ENCODE assay signal across 13 cellular contexts in genomic region chr22:35426801-35427140, GRCh38. TPM values are rescaled to one million over a fixed set of nuclear protein-coding genes. Genes with fewer than 3 reads are reported as not detected.
A peak's percentile ranks its signal among the peaks of the same experiment; 100 is the strongest.
DNase-seq lines count a peak whose midpoint lies in the region; ATAC-seq and TF ChIP-seq lines count a peak whose summit lies in the region.
"Had no signal": no experiment of that assay in that cellular context is flagged by ENCODE, and none has a peak within 500 bp of the region (broad histone marks: within the 10 kb centered on the region; RNA-seq: fewer than 3 reads in every experiment).

No MANE protein-coding gene starts in this region.

- POLR2A ChIA-PET in CD4-positive, alpha-beta T cell (lab: Charles Lee): no interaction called here

- no peak overlapping the region for H3K4me3 ChIP-seq in NT2/D1 (ENCODE audit: insufficient read length, low read depth)

- H3K4me1 ChIP-seq in NT2/D1 (ENCODE audit: insufficient read depth, insufficient read length): peaks cover 16% of the 10 kb centered on the region
- H3K4me1 ChIP-seq: BE2C had no signal

- no peaks in the 10 kb centered on the region for H3K27me3 ChIP-seq in NT2/D1 (ENCODE audit: insufficient read depth, insufficient read length)
- H3K27me3 ChIP-seq in CD4-positive, alpha-beta T cell (ENCODE audit: control insufficient read depth, insufficient read depth, low read length): no peaks in the 10 kb centered on the region
- H3K27me3 ChIP-seq: BE2C had no signal

- CTCF ChIA-PET in CD4-positive, alpha-beta T cell (lab: Charles Lee): no interaction called here

- TF ChIP-seq CTCF in endothelial cell (IDR thresholded peaks at IDR 0.05; ENCODE audit: unreplicated experiment): no peak
- TF ChIP-seq CTCF in CD4-positive, alpha-beta T cell (IDR thresholded peaks at IDR 0.05): no peak

- no peak overlapping the region for H3K4me3 Mint-ChIP-seq in activated naive CD4-positive, alpha-beta T cell treated with anti-CD3 and anti-CD28 coated beads, Interleukin-2, amount 50 U/mL, for 24 hours
- no peak overlapping the region for H3K4me3 Mint-ChIP-seq in endothelial cell (ENCODE audit: unreplicated experiment)
- no peak overlapping the region for H3K4me3 Mint-ChIP-seq in stimulated activated effector memory CD8-positive, alpha-beta T cell treated with anti-CD3 and anti-CD28 coated beads, Interleukin-12 subunit alpha, Interleukin-12 subunit beta, amount 100 ng/mL, for 72 hours
- H3K4me3 Mint-ChIP-seq in CD4-positive, alpha-beta T cell: no peak overlapping the region
- H3K4me3 Mint-ChIP-seq: activated naive CD8-positive, alpha-beta T cell had no signal

- peaks cover 4% of the 10 kb centered on the region; the same call in 1 of the 2 replicates for H3K9me3 ChIP-seq in NT2/D1 (ENCODE audit: insufficient read depth, low read length)
- no peaks in the 10 kb centered on the region for H3K9me3 ChIP-seq in CD4-positive, alpha-beta T cell (ENCODE audit: control insufficient read depth, low read length)
- H3K9me3 ChIP-seq: BE2C had no signal

- intact Hi-C loops in CD4-positive, alpha-beta T cell (cut with DNase I, micrococcal nuclease): no loop called here

- H3K36me3 Mint-ChIP-seq in activated naive CD4-positive, alpha-beta T cell treated with anti-CD3 and anti-CD28 coated beads, Interleukin-2, amount 50 U/mL, for 24 hours: peaks cover 10% of the 10 kb centered on the region
- H3K36me3 Mint-ChIP-seq in endothelial cell (ENCODE audit: low read depth, unreplicated experiment): peaks cover 25% of the 10 kb centered on the region
- H3K36me3 Mint-ChIP-seq in stimulated activated effector memory CD8-positive, alpha-beta T cell treated with anti-CD3 and anti-CD28 coated beads, Interleukin-12 subunit alpha, Interleukin-12 subunit beta, amount 100 ng/mL, for 72 hours: peaks cover 96% of the 10 kb centered on the region
- H3K36me3 Mint-ChIP-seq in CD4-positive, alpha-beta T cell (ENCODE audit: low read depth): peaks cover 43% of the 10 kb centered on the region

- peak overlapping the region; percentile 68 for H3K9ac ChIP-seq in NT2/D1 (ENCODE audit: insufficient read length, low read depth)

- ATAC-seq in stimulated activated effector memory CD8-positive, alpha-beta T cell treated with anti-CD3 and anti-CD28 coated beads, Interleukin-12 subunit alpha, Interleukin-12 subunit beta, amount 100 ng/mL, for 72 hours: peak; percentile 14
- ATAC-seq in CD4-positive, alpha-beta T cell (ENCODE audit: poor library complexity): no peak

- no peak overlapping the region for H3K27ac ChIP-seq in CD4-positive, alpha-beta T cell (ENCODE audit: low read depth, low read length)

- DNase-seq in activated naive CD4-positive, alpha-beta T cell (lab: John Stamatoyannopoulos, UW): no peak
- DNase-seq in NT2/D1 (ENCODE audit: low read depth, low spot score) (no peak), endothelial cell (ENCODE audit: low spot score) (no peak), midbrain (lab: John Stamatoyannopoulos, UW) (no peak), retina (no peak)
- DNase-seq in stimulated activated effector memory CD8-positive, alpha-beta T cell treated with anti-CD3 and anti-CD28 coated beads, Interleukin-12 subunit alpha, Interleukin-12 subunit beta, amount 100 ng/mL, for 72 hours (ENCODE audit: low spot score in 2 of 2): no peak
- no peak for DNase-seq in CD4-positive, alpha-beta T cell
- DNase-seq: activated CD4-positive, alpha-beta T cell treated with anti-CD3 and anti-CD28 coated beads for 48 hours; BE2C; cortex of kidney; NCI-H1436 had no signal

- peaks cover 61% of the 10 kb centered on the region for H3K36me3 ChIP-seq in NT2/D1 (ENCODE audit: insufficient read depth, insufficient read length, low read length)

- no peaks in the 10 kb centered on the region for H3K27me3 Mint-ChIP-seq in activated naive CD4-positive, alpha-beta T cell treated with anti-CD3 and anti-CD28 coated beads, Interleukin-2, amount 50 U/mL, for 24 hours
- H3K27me3 Mint-ChIP-seq in endothelial cell (ENCODE audit: unreplicated experiment): no peaks in the 10 kb centered on the region
- H3K27me3 Mint-ChIP-seq in CD4-positive, alpha-beta T cell: no peaks in the 10 kb centered on the region
- H3K27me3 Mint-ChIP-seq: activated naive CD8-positive, alpha-beta T cell had no signal

- H3K27ac Mint-ChIP-seq in activated naive CD4-positive, alpha-beta T cell treated with anti-CD3 and anti-CD28 coated beads, Interleukin-2, amount 50 U/mL, for 24 hours: peak overlapping the region; percentile 2
- peak overlapping the region; percentile 37 for H3K27ac Mint-ChIP-seq in endothelial cell (ENCODE audit: unreplicated experiment)
- H3K27ac Mint-ChIP-seq in stimulated activated effector memory CD8-positive, alpha-beta T cell treated with anti-CD3 and anti-CD28 coated beads, Interleukin-12 subunit alpha, Interleukin-12 subunit beta, amount 100 ng/mL, for 72 hours: peak overlapping the region; percentile 82
- H3K27ac Mint-ChIP-seq in CD4-positive, alpha-beta T cell: no peak overlapping the region
- H3K27ac Mint-ChIP-seq: activated naive CD8-positive, alpha-beta T cell had no signal

- no peaks in the 10 kb centered on the region for H3K9me3 Mint-ChIP-seq in activated naive CD4-positive, alpha-beta T cell treated with anti-CD3 and anti-CD28 coated beads, Interleukin-2, amount 50 U/mL, for 24 hours
- no peaks in the 10 kb centered on the region for H3K9me3 Mint-ChIP-seq in endothelial cell (ENCODE audit: unreplicated experiment)
- no peaks in the 10 kb centered on the region for H3K9me3 Mint-ChIP-seq in stimulated activated effector memory CD8-positive, alpha-beta T cell treated with anti-CD3 and anti-CD28 coated beads, Interleukin-12 subunit alpha, Interleukin-12 subunit beta, amount 100 ng/mL, for 72 hours
- H3K9me3 Mint-ChIP-seq in CD4-positive, alpha-beta T cell: no peaks in the 10 kb centered on the region

- peaks cover 3% of the 10 kb centered on the region for H3K4me1 Mint-ChIP-seq in activated naive CD4-positive, alpha-beta T cell treated with anti-CD3 and anti-CD28 coated beads, Interleukin-2, amount 50 U/mL, for 24 hours
- H3K4me1 Mint-ChIP-seq in endothelial cell (ENCODE audit: unreplicated experiment): no peaks in the 10 kb centered on the region
- peaks cover 22% of the 10 kb centered on the region for H3K4me1 Mint-ChIP-seq in stimulated activated effector memory CD8-positive, alpha-beta T cell treated with anti-CD3 and anti-CD28 coated beads, Interleukin-12 subunit alpha, Interleukin-12 subunit beta, amount 100 ng/mL, for 72 hours
- H3K4me1 Mint-ChIP-seq in CD4-positive, alpha-beta T cell (ENCODE audit: low read depth): no peaks in the 10 kb centered on the region

RNA-seq across cellular contexts. Expression of gene MCM5, which starts 26.8 kb away (rescaled TPM):
- 80.9 TPM for total RNA-seq in endothelial cell (ENCODE audit: unreplicated experiment)
- 10 to 100 TPM; 21.6 to 22.6 TPM for total RNA-seq in CD4-positive, alpha-beta T cell

RNA-seq across cellular contexts. Expression of gene HMOX1, which starts 45.9 kb away (rescaled TPM):
- total RNA-seq in endothelial cell (ENCODE audit: unreplicated experiment): 17.5 TPM
- total RNA-seq in CD4-positive, alpha-beta T cell: 1 to 10 TPM; 1.1 to 1.5 TPM
